1 cellular context compared by ENCODE assay signal in the genomic region with DNA sequence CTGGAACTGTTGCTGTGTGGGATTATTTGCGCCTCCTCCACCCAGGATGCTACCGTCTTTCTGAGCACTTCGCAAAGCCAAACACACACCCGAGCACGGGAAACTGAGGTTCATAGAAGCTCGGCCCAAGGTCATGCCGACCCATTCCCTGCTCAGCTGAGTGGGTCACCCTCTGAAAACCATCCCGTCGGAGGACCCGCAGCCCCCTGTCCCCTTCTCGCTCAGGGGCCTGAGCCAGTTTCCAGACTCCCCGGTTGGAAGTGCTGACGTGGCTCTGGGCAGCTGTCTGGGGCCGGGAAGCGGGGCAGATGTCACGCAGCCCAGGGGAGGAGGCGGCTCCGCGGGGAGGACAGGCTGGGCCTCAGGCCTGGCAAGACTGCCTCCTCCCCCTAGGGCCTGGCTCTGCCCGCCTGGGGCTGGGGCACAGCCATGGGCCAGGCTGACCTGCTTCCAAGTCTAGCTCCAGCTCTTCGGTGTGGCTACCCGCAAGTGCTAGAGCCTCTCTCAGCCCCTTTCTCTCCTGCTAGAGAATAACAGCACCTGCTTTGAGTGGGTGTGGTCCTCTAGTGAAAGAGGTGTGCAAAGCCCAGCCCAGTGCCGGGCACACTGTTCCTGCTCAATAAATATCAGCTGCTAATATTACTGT.
TF ChIP-seq lines count a peak whose summit lies in the region.

No MANE protein-coding gene starts in this region.

TF ChIP-seq in liver, 16 proteins besides CTCF, POLR2A, EP300 and RAD21:
- TF ChIP-seq HNF4G (IDR thresholded peaks at IDR 0.05) (no peak), HNF4A (conservative IDR thresholded peaks at IDR 0.05) (peak in 1 of 2 donors; percentile 70), JUND (IDR thresholded peaks at IDR 0.05) (no peak), NR2F2 (IDR thresholded peaks at IDR 0.05) (no peak), FOXA1 (IDR thresholded peaks at IDR 0.05) (peak; percentile 26), EGR1 (IDR thresholded peaks at IDR 0.05; ENCODE audit: low read depth in 2 of 2) (peak in 1 of 2 donors; percentile 34), SP1 (IDR thresholded peaks at IDR 0.05) (peak; percentile 60), RXRA (IDR thresholded peaks at IDR 0.05) (peak; percentile 58 to 68), YY1 (IDR thresholded peaks at IDR 0.05) (peak; percentile 59), TAF1 (conservative IDR thresholded peaks at IDR 0.05) (peak; percentile 76), GABPA (IDR thresholded peaks at IDR 0.05 in 1 of 2, conservative IDR thresholded peaks at IDR 0.05 in 1 of 2) (peak in 1 of 2 donors; percentile 33), FOXA2 (IDR thresholded peaks at IDR 0.05) (no peak)
- TF ChIP-seq, protein P1, sequence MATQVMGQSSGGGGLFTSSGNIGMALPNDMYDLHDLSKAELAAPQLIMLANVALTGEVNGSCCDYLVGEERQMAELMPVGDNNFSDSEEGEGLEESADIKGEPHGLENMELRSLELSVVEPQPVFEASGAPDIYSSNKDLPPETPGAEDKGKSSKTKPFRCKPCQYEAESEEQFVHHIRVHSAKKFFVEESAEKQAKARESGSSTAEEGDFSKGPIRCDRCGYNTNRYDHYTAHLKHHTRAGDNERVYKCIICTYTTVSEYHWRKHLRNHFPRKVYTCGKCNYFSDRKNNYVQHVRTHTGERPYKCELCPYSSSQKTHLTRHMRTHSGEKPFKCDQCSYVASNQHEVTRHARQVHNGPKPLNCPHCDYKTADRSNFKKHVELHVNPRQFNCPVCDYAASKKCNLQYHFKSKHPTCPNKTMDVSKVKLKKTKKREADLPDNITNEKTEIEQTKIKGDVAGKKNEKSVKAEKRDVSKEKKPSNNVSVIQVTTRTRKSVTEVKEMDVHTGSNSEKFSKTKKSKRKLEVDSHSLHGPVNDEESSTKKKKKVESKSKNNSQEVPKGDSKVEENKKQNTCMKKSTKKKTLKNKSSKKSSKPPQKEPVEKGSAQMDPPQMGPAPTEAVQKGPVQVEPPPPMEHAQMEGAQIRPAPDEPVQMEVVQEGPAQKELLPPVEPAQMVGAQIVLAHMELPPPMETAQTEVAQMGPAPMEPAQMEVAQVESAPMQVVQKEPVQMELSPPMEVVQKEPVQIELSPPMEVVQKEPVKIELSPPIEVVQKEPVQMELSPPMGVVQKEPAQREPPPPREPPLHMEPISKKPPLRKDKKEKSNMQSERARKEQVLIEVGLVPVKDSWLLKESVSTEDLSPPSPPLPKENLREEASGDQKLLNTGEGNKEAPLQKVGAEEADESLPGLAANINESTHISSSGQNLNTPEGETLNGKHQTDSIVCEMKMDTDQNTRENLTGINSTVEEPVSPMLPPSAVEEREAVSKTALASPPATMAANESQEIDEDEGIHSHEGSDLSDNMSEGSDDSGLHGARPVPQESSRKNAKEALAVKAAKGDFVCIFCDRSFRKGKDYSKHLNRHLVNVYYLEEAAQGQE (IDR thresholded peaks at IDR 0.05): peak; percentile 76
- TF ChIP-seq, protein P2, sequence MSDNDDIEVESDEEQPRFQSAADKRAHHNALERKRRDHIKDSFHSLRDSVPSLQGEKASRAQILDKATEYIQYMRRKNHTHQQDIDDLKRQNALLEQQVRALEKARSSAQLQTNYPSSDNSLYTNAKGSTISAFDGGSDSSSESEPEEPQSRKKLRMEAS (IDR thresholded peaks at IDR 0.05): no peak
- TF ChIP-seq, protein P3, sequence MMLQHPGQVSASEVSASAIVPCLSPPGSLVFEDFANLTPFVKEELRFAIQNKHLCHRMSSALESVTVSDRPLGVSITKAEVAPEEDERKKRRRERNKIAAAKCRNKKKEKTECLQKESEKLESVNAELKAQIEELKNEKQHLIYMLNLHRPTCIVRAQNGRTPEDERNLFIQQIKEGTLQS (IDR thresholded peaks at IDR 0.05): no peak
- TF ChIP-seq, protein P4, sequence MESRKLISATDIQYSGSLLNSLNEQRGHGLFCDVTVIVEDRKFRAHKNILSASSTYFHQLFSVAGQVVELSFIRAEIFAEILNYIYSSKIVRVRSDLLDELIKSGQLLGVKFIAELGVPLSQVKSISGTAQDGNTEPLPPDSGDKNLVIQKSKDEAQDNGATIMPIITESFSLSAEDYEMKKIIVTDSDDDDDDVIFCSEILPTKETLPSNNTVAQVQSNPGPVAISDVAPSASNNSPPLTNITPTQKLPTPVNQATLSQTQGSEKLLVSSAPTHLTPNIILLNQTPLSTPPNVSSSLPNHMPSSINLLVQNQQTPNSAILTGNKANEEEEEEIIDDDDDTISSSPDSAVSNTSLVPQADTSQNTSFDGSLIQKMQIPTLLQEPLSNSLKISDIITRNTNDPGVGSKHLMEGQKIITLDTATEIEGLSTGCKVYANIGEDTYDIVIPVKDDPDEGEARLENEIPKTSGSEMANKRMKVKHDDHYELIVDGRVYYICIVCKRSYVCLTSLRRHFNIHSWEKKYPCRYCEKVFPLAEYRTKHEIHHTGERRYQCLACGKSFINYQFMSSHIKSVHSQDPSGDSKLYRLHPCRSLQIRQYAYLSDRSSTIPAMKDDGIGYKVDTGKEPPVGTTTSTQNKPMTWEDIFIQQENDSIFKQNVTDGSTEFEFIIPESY (IDR thresholded peaks at IDR 0.05): no peak
